Comparison of ENCODE assay signal across 1 cellular context in the genomic region with DNA sequence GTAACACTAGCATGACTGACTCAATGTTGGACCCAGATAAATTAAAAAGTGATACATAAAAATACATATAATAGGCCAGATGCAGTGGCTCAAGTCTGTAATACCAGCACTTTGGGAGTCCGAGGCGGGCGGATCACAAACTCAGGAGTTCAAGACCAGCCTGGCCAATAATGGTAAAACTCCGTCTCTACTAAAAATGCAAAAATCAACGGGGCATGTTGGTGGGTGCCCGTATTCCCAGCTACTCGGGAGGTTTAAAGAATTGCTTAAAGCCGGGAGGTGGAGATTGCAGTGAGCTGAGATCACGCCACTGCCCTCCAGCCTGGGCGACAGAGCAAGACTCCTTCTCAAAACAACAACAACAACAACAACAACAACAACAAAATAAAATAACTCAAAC. TPM values are rescaled to one million over a fixed set of nuclear protein-coding genes. Genes with fewer than 3 reads are reported as not detected.
"Had no signal": no experiment of that assay in that cellular context is flagged by ENCODE, and none has a peak within 500 bp of the region (broad histone marks: within the 10 kb centered on the region; RNA-seq: fewer than 3 reads in every experiment).

No MANE protein-coding gene starts in this region.

RNA-seq across cellular contexts. Expression of a gene that starts 43.3 kb away (rescaled TPM):
- polyA plus RNA-seq: IgD-negative memory B cell had no signal
